Comparison of ENCODE assay signal across 8 cellular contexts in the genomic region with DNA sequence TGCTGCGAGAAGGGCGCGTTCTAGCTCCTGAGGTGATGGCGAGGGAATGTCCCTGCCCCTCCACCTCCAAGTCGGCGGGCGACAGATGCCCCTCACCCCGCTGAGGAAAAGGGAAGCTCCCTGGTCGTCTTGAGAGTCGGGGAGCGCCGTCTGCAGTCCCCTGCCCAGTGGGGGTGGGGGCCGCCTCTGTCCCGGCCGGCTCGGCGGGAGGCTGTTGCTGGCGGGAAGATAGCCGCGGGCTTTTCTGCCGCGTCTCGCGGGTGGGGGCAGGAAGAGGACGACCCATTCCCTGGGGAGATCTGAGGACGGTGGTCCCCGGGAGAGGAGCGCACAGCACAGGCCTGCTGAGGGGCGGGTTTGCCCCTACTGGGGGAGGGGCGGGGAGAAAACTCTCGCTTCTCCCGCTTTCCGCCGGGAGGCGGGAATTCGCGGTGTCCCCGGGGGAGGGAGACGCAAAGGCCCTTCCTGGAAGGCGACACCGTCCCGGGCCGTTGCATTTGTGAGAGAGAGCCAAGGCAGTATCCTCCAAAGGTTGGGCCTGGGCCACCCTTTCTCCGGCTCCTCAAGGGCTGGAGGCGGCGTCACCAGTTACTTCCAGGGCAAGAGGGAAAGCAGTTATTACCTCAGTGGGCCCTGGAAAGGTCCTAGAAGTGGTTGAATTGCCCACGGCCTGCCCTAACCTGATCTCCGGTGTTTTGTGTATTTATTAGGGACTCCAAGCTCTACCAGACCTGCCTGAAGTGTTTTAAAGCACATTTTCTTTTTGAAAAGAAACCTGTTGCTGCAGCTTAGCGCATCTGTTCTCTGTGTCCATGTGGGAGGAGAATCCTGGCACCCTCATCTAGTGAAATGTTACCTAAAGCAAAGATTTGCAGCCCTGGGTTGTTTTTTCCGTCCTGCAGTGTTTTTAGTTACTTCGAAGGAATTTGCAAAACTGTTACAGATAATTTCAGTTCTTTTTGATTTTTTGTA. TPM values are rescaled to one million over a fixed set of nuclear protein-coding genes. Genes with fewer than 3 reads are reported as not detected.
DNase-seq lines count a peak whose midpoint lies in the region; ATAC-seq, FAIRE-seq and TF ChIP-seq lines count a peak whose summit lies in the region.

No MANE protein-coding gene starts in this region.

- H3K27me3 Mint-ChIP-seq in dendritic cell treated with granulocyte-macrophage colony-stimulating factor and Interleukin-4, amounts not matched to agents 40 ng/mL and 50 ng/mL, for 4 days: no peaks in the 10 kb centered on the region

- no peaks in the 10 kb centered on the region for H3K27me3 ChIP-seq in layer of hippocampus (ENCODE audit: control insufficient read depth, insufficient read depth, low read length)

- peak overlapping the region; percentile 93 for H3K27ac Mint-ChIP-seq in dendritic cell treated with granulocyte-macrophage colony-stimulating factor and Interleukin-4, amounts not matched to agents 40 ng/mL and 50 ng/mL, for 4 days

- H3K36me3 Mint-ChIP-seq in dendritic cell treated with granulocyte-macrophage colony-stimulating factor and Interleukin-4, amounts not matched to agents 40 ng/mL and 50 ng/mL, for 4 days (ENCODE audit: low read depth): peaks cover 29% of the 10 kb centered on the region

- peak overlapping the region; percentile 85 for H3K4me3 ChIP-seq in WI38 (ENCODE audit: low read depth, low read length)

- intact Hi-C loops in dendritic cell treated with granulocyte-macrophage colony-stimulating factor and Interleukin-4, amounts not matched to agents 40 ng/mL and 50 ng/mL, for 4 days (cut with micrococcal nuclease): no loop called here

- FAIRE-seq in GM18507 (lab: Jason Lieb, UNC): peak; percentile 21

- peak overlapping the region; percentile 94 for H3K4me3 Mint-ChIP-seq in dendritic cell treated with granulocyte-macrophage colony-stimulating factor and Interleukin-4, amounts not matched to agents 40 ng/mL and 50 ng/mL, for 4 days

- peak; percentile 5 for ATAC-seq in HG03108 (IDR thresholded peaks at IDR 0.05; ENCODE audit: unreplicated experiment)

- DNase-seq in A172 (ENCODE audit: low spot score) (peak; percentile 37), GM18507 (ENCODE audit: extremely low spot score, insufficient read length, low read depth) (no peak), NCI-H2171 treated with DMSO at 0.1 percent for 48 hours (lab: John Stamatoyannopoulos, UW) (peak; percentile 85)
- DNase-seq in stimulated activated CD4-positive, alpha-beta T cell treated with anti-CD3 and anti-CD28 coated beads, Interleukin-15, amount 100 ng/mL, for 24 hours: peak; percentile 57

- H3K9me3 Mint-ChIP-seq in dendritic cell treated with granulocyte-macrophage colony-stimulating factor and Interleukin-4, amounts not matched to agents 40 ng/mL and 50 ng/mL, for 4 days: no peaks in the 10 kb centered on the region

- H3K27ac ChIP-seq in layer of hippocampus (ENCODE audit: low read depth, low read length): peak overlapping the region; percentile 89

- H3K4me1 Mint-ChIP-seq in dendritic cell treated with granulocyte-macrophage colony-stimulating factor and Interleukin-4, amounts not matched to agents 40 ng/mL and 50 ng/mL, for 4 days (ENCODE audit: low read depth): peaks cover 44% of the 10 kb centered on the region

- TF ChIP-seq CTCF in WI38 (IDR thresholded peaks at IDR 0.05; ENCODE audit: low read depth, low read length): no peak

RNA-seq across cellular contexts. Expression of a gene that starts 0.6 kb away (rescaled TPM):
- 20.0 and 20.4 TPM in 2 replicates for total RNA-seq in A172 (2014; rRNA removed; shearing (Covaris generic))

RNA-seq across cellular contexts. Expression of a gene that starts 0.9 kb away (rescaled TPM):
- 63.4 and 79.1 TPM in 2 replicates for total RNA-seq in A172 (2014; rRNA removed; shearing (Covaris generic))

RNA-seq across cellular contexts. Expression of a gene that starts 52.6 kb away (rescaled TPM):
- 0.41 TPM in 1 of 2 replicates, not detected in the other for total RNA-seq in A172 (2014; rRNA removed; shearing (Covaris generic))
